ENCODE assay signal across 9 cellular contexts in genomic region chr5:178131446-178131996, GRCh38. TPM values are rescaled to one million over a fixed set of nuclear protein-coding genes. Genes with fewer than 3 reads are reported as not detected.
DNase-seq lines count a peak whose midpoint lies in the region; ATAC-seq, FAIRE-seq and TF ChIP-seq lines count a peak whose summit lies in the region.
"Had no signal": no experiment of that assay in that cellular context is flagged by ENCODE, and none has a peak within 500 bp of the region (broad histone marks: within the 10 kb centered on the region; RNA-seq: fewer than 3 reads in every experiment).

No MANE protein-coding gene starts in this region.

- H3K36me3 ChIP-seq in SJCRH30 (peaks cover 3% of the 10 kb centered on the region; the same call in 1 of the 2 replicates), skeletal muscle tissue (ENCODE audit: control insufficient read depth in 3 of 3, insufficient read depth in 3 of 3, low read length in 3 of 3) (peaks cover 8 to 20% (median 18%) of the 10 kb centered on the region in 3 donors)

- no peaks in the 10 kb centered on the region for H3K27me3 ChIP-seq in SJCRH30
- no peaks in the 10 kb centered on the region for H3K27me3 ChIP-seq in skeletal muscle tissue (ENCODE audit: control insufficient read depth in 3 of 3, insufficient read depth in 3 of 3, low read length in 3 of 3)

- H3K9ac ChIP-seq in skeletal muscle tissue (ENCODE audit: low read depth in 1 of 3, low read length in 3 of 3) = peak overlapping the region; percentile 87 to 94 (median 91)

- peak; percentile 15 for ATAC-seq in GM21528 (IDR thresholded peaks at IDR 0.05; ENCODE audit: low FRiP score, unreplicated experiment)

- H3K9me3 ChIP-seq in SJCRH30 (replicated peaks) = no peaks in the 10 kb centered on the region
- no peaks in the 10 kb centered on the region for H3K9me3 ChIP-seq in skeletal muscle tissue (ENCODE audit: control insufficient read depth in 3 of 3, low read length in 3 of 3)

- H3K4me1 ChIP-seq in SJCRH30 (0 out of 2 replicates have a peak, but pooled peaks cover 4% of the 10 kb centered on the region), skeletal muscle tissue (ENCODE audit: control insufficient read depth in 3 of 3, insufficient read depth in 3 of 3, low read length in 3 of 3) (peaks cover 7 to 11% (median 8%) of the 10 kb centered on the region in 3 donors)

- H3K27ac ChIP-seq in SJCRH30 (peak overlapping the region; percentile 21; the same call in 1 of the 2 replicates), skeletal muscle tissue (ENCODE audit: low read depth, low read length) (peak overlapping the region; percentile 87)

- H3K4me3 ChIP-seq in SJCRH30 = peak overlapping the region; percentile 65
- peak overlapping the region; percentile 87 for H3K4me3 ChIP-seq in fibroblast of villous mesenchyme (ENCODE audit: low read depth, low read length)
- peak overlapping the region; percentile 82 to 86 (median 85) for H3K4me3 ChIP-seq in skeletal muscle tissue (ENCODE audit: low read length in 3 of 3)

- DNase-seq in SJCRH30 (no peak), fibroblast of villous mesenchyme (ENCODE audit: low read depth) (no peak), cortex of kidney (lab: John Stamatoyannopoulos, UW) (no peak), LoVo (ENCODE audit: low spot score) (no peak), urothelium cell line (ENCODE audit: low spot score) (no peak), amniotic stem cell (lab: John Stamatoyannopoulos, UW) (no peak)

- TF ChIP-seq CTCF in fibroblast of villous mesenchyme (IDR thresholded peaks at IDR 0.05; ENCODE audit: insufficient read depth, low read depth, low read length) = no peak

- no peak for FAIRE-seq in urothelium cell line (lab: Jason Lieb, UNC)

RNA-seq across cellular contexts. Expression of gene RMND5B, which starts 0.7 kb away (rescaled TPM):
- 24.6 and 24.7 TPM in 2 replicates for total RNA-seq in SJCRH30 (2014; rRNA removed; shearing (Covaris generic))
- total RNA-seq in fibroblast of villous mesenchyme = 22.0 and 22.9 TPM in 2 replicates
- total RNA-seq in skeletal muscle tissue = 29.2 TPM

RNA-seq across cellular contexts. Expression of gene N4BP3, which starts 18.2 kb away (rescaled TPM):
- total RNA-seq in SJCRH30 (2014; rRNA removed; shearing (Covaris generic)) = 43.8 and 45.8 TPM in 2 replicates
- total RNA-seq in fibroblast of villous mesenchyme (0.43 and 0.64 TPM in 2 replicates), skeletal muscle tissue (12.0 TPM)

RNA-seq across cellular contexts. Expression of gene NHP2, which starts 22.2 kb away (rescaled TPM):
- 277 and 303 TPM in 2 replicates for total RNA-seq in SJCRH30 (2014; rRNA removed; shearing (Covaris generic))
- 88.1 and 102 TPM in 2 replicates for total RNA-seq in fibroblast of villous mesenchyme
- total RNA-seq in skeletal muscle tissue = 77.8 TPM

RNA-seq across cellular contexts. Expression of gene GMCL2, which starts 55.6 kb away (rescaled TPM):
- total RNA-seq in SJCRH30 (2014; rRNA removed; shearing (Covaris generic)) = not detected in 2 replicates
- total RNA-seq in fibroblast of villous mesenchyme (not detected in 2 replicates), skeletal muscle tissue (not detected)
- total RNA-seq: NCI-H460 had no signal
